Comparison of ENCODE assay signal across 8 cellular contexts in the genomic region with DNA sequence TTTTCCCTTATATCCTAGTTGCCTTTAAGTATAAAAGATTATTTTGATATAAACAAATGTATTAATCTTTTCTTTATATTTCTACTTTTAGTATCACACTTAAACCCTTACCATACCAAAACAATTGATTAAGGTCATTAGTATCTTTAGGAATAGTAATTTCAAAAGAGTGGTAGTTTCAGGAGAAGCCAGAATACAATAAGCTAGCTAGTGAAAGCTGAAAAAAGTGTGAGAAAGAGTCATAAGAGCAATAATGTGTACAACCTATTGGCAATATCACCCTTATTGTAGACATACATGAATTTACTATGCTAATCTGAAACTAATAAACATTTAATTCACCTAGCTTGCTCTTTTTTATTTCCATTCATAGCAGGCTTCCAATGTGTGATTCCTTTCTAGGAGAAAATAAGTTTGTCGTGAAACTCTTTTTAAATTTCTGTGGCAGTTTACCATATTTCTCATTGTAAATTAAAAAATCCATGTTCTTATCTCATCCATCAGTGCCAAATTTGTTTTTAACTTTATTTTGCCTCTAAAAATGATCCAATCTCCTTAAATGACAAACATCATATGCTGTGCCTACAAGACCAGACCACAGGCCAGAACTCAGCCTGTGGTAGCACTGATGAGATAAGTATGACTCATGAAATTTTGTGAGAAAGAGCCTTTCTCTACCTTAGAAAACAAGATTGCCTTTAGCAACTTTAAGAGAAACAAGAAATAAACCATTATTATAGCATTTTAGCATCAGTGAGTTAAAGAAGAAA. TPM values are rescaled to one million over a fixed set of nuclear protein-coding genes. Genes with fewer than 3 reads are reported as not detected.
DNase-seq lines count a peak whose midpoint lies in the region; ATAC-seq, FAIRE-seq and TF ChIP-seq lines count a peak whose summit lies in the region.

No MANE protein-coding gene starts in this region.

- H3K4me1 ChIP-seq in pancreas: peaks cover 0 to 5% (median 4%) of the 10 kb centered on the region in 3 donors
- no peaks in the 10 kb centered on the region for H3K4me1 ChIP-seq in neural progenitor cell

- H3K9me3 Mint-ChIP-seq in activated naive CD4-positive, alpha-beta T cell treated with anti-CD3 and anti-CD28 coated beads, Interleukin-2, amount 50 U/mL, for 72 hours: no peaks in the 10 kb centered on the region
- no peaks in the 10 kb centered on the region for H3K9me3 Mint-ChIP-seq in neural progenitor cell

- intact Hi-C loops in pancreas (cut with DNase I): no loop called here

- no peak overlapping the region for H3K4me3 Mint-ChIP-seq in neural progenitor cell

- WGBS in pancreas, 2 donors: 52 to 96% methylated on average over 1 of the region's 1 CpG

- no peak overlapping the region for H3K9ac ChIP-seq in neural progenitor cell

- no peaks in the 10 kb centered on the region for H4K20me1 ChIP-seq in neural progenitor cell (ENCODE audit: low read depth)

- H3K4me2 ChIP-seq in neural progenitor cell: no peak overlapping the region

- no peaks in the 10 kb centered on the region for H3K27me3 Mint-ChIP-seq in neural progenitor cell (ENCODE audit: insufficient read depth, low read depth)

- no peak overlapping the region for H2AFZ ChIP-seq in neural progenitor cell (replicated peaks)

- peak overlapping the region in 1 of 2 donors; percentile 46 for H3K27ac Mint-ChIP-seq in activated naive CD4-positive, alpha-beta T cell treated with anti-CD3 and anti-CD28 coated beads, Interleukin-2, amount 50 U/mL, for 72 hours
- H3K27ac Mint-ChIP-seq in neural progenitor cell: no peak overlapping the region

- H3K27ac ChIP-seq in pancreas (no peak overlapping the region), neural progenitor cell (no peak overlapping the region)

- no peak for DNase-seq in activated naive CD4-positive, alpha-beta T cell treated with anti-CD3 and anti-CD28 coated beads, Interleukin-2, amount 50 U/mL, for 72 hours (ENCODE audit: low spot score in 2 of 2)
- no peak for DNase-seq in activated naive CD4-positive, alpha-beta T cell treated with Interleukin-2 at 50 U/mL for 16 hours
- peak; percentile 84 for DNase-seq in amniotic epithelial cell (ENCODE audit: low read depth)
- no peak for DNase-seq in pancreas
- no peak for DNase-seq in activated gamma-delta T cell (lab: John Stamatoyannopoulos, UW)
- DNase-seq in neural progenitor cell (ENCODE audit: low spot score): no peak

- H3K9me3 ChIP-seq in pancreas (no peaks in the 10 kb centered on the region), neural progenitor cell (ENCODE audit: low read depth) (no peaks in the 10 kb centered on the region)

- H3K4me3 ChIP-seq in pancreas: no peak overlapping the region
- no peak overlapping the region for H3K4me3 ChIP-seq in neural progenitor cell

- H3K36me3 Mint-ChIP-seq in activated naive CD4-positive, alpha-beta T cell treated with anti-CD3 and anti-CD28 coated beads, Interleukin-2, amount 50 U/mL, for 72 hours: peaks cover 0 to 6% of the 10 kb centered on the region in 2 donors
- H3K36me3 Mint-ChIP-seq in neural progenitor cell: peaks cover 9% of the 10 kb centered on the region

- peak; percentile 69 for FAIRE-seq in pancreas (lab: Jason Lieb, UNC)

- H3K36me3 ChIP-seq in pancreas (peaks cover 0 to 6% (median 4%) of the 10 kb centered on the region in 3 donors), neural progenitor cell (peaks cover 12% of the 10 kb centered on the region)

- TF ChIP-seq CTCF in pancreas (IDR thresholded peaks at IDR 0.05) (no peak), neural progenitor cell (IDR thresholded peaks at IDR 0.05) (no peak)

- no peaks in the 10 kb centered on the region for H3K4me1 Mint-ChIP-seq in neural progenitor cell

- peak; percentile 86 to 87 for ATAC-seq in activated naive CD4-positive, alpha-beta T cell treated with anti-CD3 and anti-CD28 coated beads, Interleukin-2, amount 50 U/mL, for 72 hours
- peak; percentile 80 for ATAC-seq in HG03378 (IDR thresholded peaks at IDR 0.05; ENCODE audit: unreplicated experiment)
- ATAC-seq in pancreas: peak in 3 of 4 donors; percentile 46 to 79 (median 51)
- no peak for ATAC-seq in HG03097 (IDR thresholded peaks at IDR 0.05; ENCODE audit: low FRiP score, unreplicated experiment)

- peaks cover 4% of the 10 kb centered on the region for H3K79me2 ChIP-seq in neural progenitor cell (ENCODE audit: low read depth)

- H3F3A ChIP-seq in neural progenitor cell (ENCODE audit: low read depth): no peaks in the 10 kb centered on the region

- H3K27me3 ChIP-seq in pancreas (no peaks in the 10 kb centered on the region), neural progenitor cell (no peaks in the 10 kb centered on the region)

RNA-seq across cellular contexts. Expression of a gene that starts 8.1 kb away (rescaled TPM):
- 10 to 100 TPM in 1 of 2 donors, 1 to 10 TPM in 1; 9.1 to 13.7 TPM for total RNA-seq in activated naive CD4-positive, alpha-beta T cell treated with anti-CD3 and anti-CD28 coated beads, Interleukin-2, amount 50 U/mL, for 72 hours
- total RNA-seq in pancreas (1 to 10 TPM; 3.6 to 8.3 (median 5.0) TPM), neural progenitor cell (ENCODE audit: low replicate concordance) (9.9 and 12.1 TPM in 2 replicates)
- 1 to 10 TPM; 2.1 to 3.9 TPM for polyA plus RNA-seq in pancreas

RNA-seq across cellular contexts. Expression of a gene that starts 16.1 kb away (rescaled TPM):
- total RNA-seq in activated naive CD4-positive, alpha-beta T cell treated with anti-CD3 and anti-CD28 coated beads, Interleukin-2, amount 50 U/mL, for 72 hours: 10 to 100 TPM; 22.0 to 23.9 TPM
- total RNA-seq in pancreas: 10 to 100 TPM; 24.9 to 41.4 (median 33.6) TPM
- polyA plus RNA-seq in pancreas: 10 to 100 TPM in 1 of 2 donors, 1 to 10 TPM in 1; 9.1 to 16.7 TPM
- total RNA-seq in neural progenitor cell (ENCODE audit: low replicate concordance): 27.0 and 44.8 TPM in 2 replicates
